ENCODE assay signal across 18 cellular contexts in genomic region chr7:47782792-47783191, GRCh38.
DNase-seq lines count a peak whose midpoint lies in the region; ATAC-seq, FAIRE-seq and TF ChIP-seq lines count a peak whose summit lies in the region.
"Had no signal": no experiment of that assay in that cellular context is flagged by ENCODE, and none has a peak within 500 bp of the region (broad histone marks: within the 10 kb centered on the region; RNA-seq: fewer than 3 reads in every experiment).

No MANE protein-coding gene starts in this region.

- peaks cover 14% of the 10 kb centered on the region for H3F3A ChIP-seq in PC-3 (ENCODE audit: low read length, unreplicated experiment)

- no peak overlapping the region for H4K8ac ChIP-seq in mesendoderm (ENCODE audit: low read depth, low read length)

- H2BK15ac ChIP-seq in mesendoderm (replicated peaks; ENCODE audit: low read depth): no peak overlapping the region

- H2BK120ac ChIP-seq in mesendoderm (ENCODE audit: low read depth, low read length): no peak overlapping the region

- no peaks in the 10 kb centered on the region for H4K20me1 ChIP-seq in PC-3 (ENCODE audit: low read length)

- no peaks in the 10 kb centered on the region for H3K79me2 ChIP-seq in PC-3 (ENCODE audit: low read length)
- H3K79me2 ChIP-seq in mesendoderm (ENCODE audit: control insufficient read depth, insufficient read depth, low read length): no peaks in the 10 kb centered on the region

- no peak overlapping the region for H3K18ac ChIP-seq in mesendoderm (ENCODE audit: low read length)

- H3K4me2 ChIP-seq in PC-3 (ENCODE audit: low read length) (peak overlapping the region; percentile 67), mesendoderm (ENCODE audit: low read length) (no peak overlapping the region)

- peak overlapping the region; percentile 55 for H3K27ac ChIP-seq in PC-3 (ENCODE audit: low read length)
- H3K27ac ChIP-seq in breast epithelium: peak overlapping the region; percentile 81 to 87
- no peak overlapping the region for H3K27ac ChIP-seq in mesendoderm (ENCODE audit: low read depth, low read length)
- no peak overlapping the region for H3K27ac ChIP-seq in esophagus squamous epithelium

- no TSS peak for BruUV-seq in PC-3 (replicated peaks; lab: Mats Ljungman, UMichigan)

- H3K9me2 ChIP-seq in PC-3 (replicated peaks; ENCODE audit: low read length): no peaks in the 10 kb centered on the region

- POLR2A ChIA-PET in PC-3 (lab: Charles Lee; ENCODE audit: unreplicated experiment): no interaction called here

- H3K23ac ChIP-seq in mesendoderm (ENCODE audit: low read length): no peak overlapping the region

- TF ChIP-seq POLR2A in breast epithelium (IDR thresholded peaks at IDR 0.05): no peak
- TF ChIP-seq POLR2A in esophagus squamous epithelium (IDR thresholded peaks at IDR 0.05): no peak

- no peak overlapping the region for H2BK5ac ChIP-seq in mesendoderm (ENCODE audit: low read length)

- FAIRE-seq in urothelium cell line (lab: Jason Lieb, UNC): peak; percentile 50

- H3K27me3 ChIP-seq in PC-3 (ENCODE audit: low read length): no peaks in the 10 kb centered on the region
- no peaks in the 10 kb centered on the region for H3K27me3 ChIP-seq in breast epithelium
- H3K27me3 ChIP-seq in mesendoderm (ENCODE audit: insufficient read depth, low read length, poor library complexity): no peaks in the 10 kb centered on the region
- peaks cover 0 to 44% (median 0%) of the 10 kb centered on the region in 4 donors for H3K27me3 ChIP-seq in esophagus squamous epithelium
- H3K27me3 ChIP-seq: heart right ventricle, suprapubic skin had no signal

- CTCF ChIA-PET in PC-3 (lab: Charles Lee): no interaction called here

- H3K4me1 ChIP-seq in PC-3 (ENCODE audit: insufficient read depth, low read length): peaks cover 69% of the 10 kb centered on the region
- no peaks in the 10 kb centered on the region for H3K4me1 ChIP-seq in breast epithelium
- H3K4me1 ChIP-seq in mesendoderm (ENCODE audit: control insufficient read depth, low read depth, low read length): no peaks in the 10 kb centered on the region
- H3K4me1 ChIP-seq in esophagus squamous epithelium: peaks cover 11 to 46% (median 29%) of the 10 kb centered on the region in 3 donors

- intact Hi-C loops in PC-3 (cut with micrococcal nuclease) (loop anchor here (5.0 kb wide), 1 partner anchor 115 kb away; no protein-coding TSS in a partner anchor), breast epithelium (cut with DNase I; ENCODE audit: low total_unique reads) (no loop called here), esophagus squamous epithelium (cut with DNase I) (no loop called here)

- H3K36me3 ChIP-seq in PC-3 (ENCODE audit: low read depth, low read length) (no peaks in the 10 kb centered on the region), breast epithelium (no peaks in the 10 kb centered on the region), mesendoderm (ENCODE audit: control insufficient read depth, insufficient read depth, low read length) (no peaks in the 10 kb centered on the region), esophagus squamous epithelium (no peaks in the 10 kb centered on the region)
- H3K36me3 ChIP-seq: heart right ventricle, lower lobe of right lung, suprapubic skin had no signal

- no peak overlapping the region for H2AFZ ChIP-seq in PC-3 (ENCODE audit: low read length)

- no peak for TF ChIP-seq CTCF in PC-3 (conservative IDR thresholded peaks at IDR 0.05; ENCODE audit: low read depth, low read length)
- no peak for TF ChIP-seq CTCF in breast epithelium (IDR thresholded peaks at IDR 0.05)
- TF ChIP-seq CTCF in esophagus squamous epithelium (IDR thresholded peaks at IDR 0.05): no peak

- no peak overlapping the region for H3K9ac ChIP-seq in PC-3 (ENCODE audit: low read length)
- no peak overlapping the region for H3K9ac ChIP-seq in mesendoderm (ENCODE audit: low read length)

- H3K79me1 ChIP-seq in mesendoderm (ENCODE audit: low read length): no peaks in the 10 kb centered on the region

- no peak overlapping the region for H3K4me3 ChIP-seq in PC-3 (ENCODE audit: low read length)
- no peak overlapping the region for H3K4me3 ChIP-seq in breast epithelium
- H3K4me3 ChIP-seq in mesendoderm (ENCODE audit: low read length): no peak overlapping the region
- H3K4me3 ChIP-seq in esophagus squamous epithelium: no peak overlapping the region
- H3K4me3 ChIP-seq: heart right ventricle, lower lobe of right lung, suprapubic skin had no signal

- no CpG with 5 or more reads among the region's 4 CpGs for WGBS in mesendoderm (ENCODE audit: extremely low coverage, insufficient coverage, low lambda C conversion rate)
- WGBS in esophagus squamous epithelium, 2 donors: 82 to 92% methylated on average over 4 of the region's 4 CpGs

- DNase-seq in PC-3: peak; percentile 70
- no peak for DNase-seq in breast epithelium (ENCODE audit: low spot score in 2 of 2)
- DNase-seq in mesendoderm: peak; percentile 61
- DNase-seq in urothelium cell line (ENCODE audit: low spot score): no peak
- DNase-seq in esophagus squamous epithelium (lab: John Stamatoyannopoulos, UW): no peak
- no peak for DNase-seq in NCI-H446 treated with DMSO at 0.1 percent for 48 hours (lab: John Stamatoyannopoulos, UW)
- DNase-seq in AG08395 (ENCODE audit: low spot score): no peak
- DNase-seq: CD8-positive, alpha-beta T cell; DND-41; heart right ventricle; lower lobe of right lung; NCI-H2029 treated with DMSO at 0.1 percent for 48 hours; nucleus accumbens; stimulated activated CD4-positive, alpha-beta T cell treated with anti-CD3 and anti-CD28 coated beads, Interleukin-15, amount 100 ng/mL, for 24 hours; T1000 had no signal

- H3K9me3 ChIP-seq in PC-3 (ENCODE audit: low read length): no peaks in the 10 kb centered on the region
- H3K9me3 ChIP-seq in breast epithelium: no peaks in the 10 kb centered on the region
- H3K9me3 ChIP-seq in esophagus squamous epithelium: no peaks in the 10 kb centered on the region
- H3K9me3 ChIP-seq: lower lobe of right lung, suprapubic skin had no signal

- no peak for ATAC-seq in PC-3
- ATAC-seq: activated CD4-positive, CD25-positive, alpha-beta regulatory T cell treated with anti-CD3 and anti-CD28 coated beads, Interleukin-2, amount 50 U/mL, for 24 hours; activated naive CD4-positive, alpha-beta T cell treated with anti-CD3 and anti-CD28 coated beads, Interleukin-2, amount 50 U/mL, for 72 hours; CD8-positive, alpha-beta T cell had no signal

- H4K5ac ChIP-seq in mesendoderm (ENCODE audit: low read length): no peak overlapping the region

- H3K4ac ChIP-seq in mesendoderm (ENCODE audit: low read depth, low read length): no peak overlapping the region

- no peak overlapping the region for H3K56ac ChIP-seq in mesendoderm (ENCODE audit: low read length)

- H2AK5ac ChIP-seq in mesendoderm (ENCODE audit: low read length): no peak overlapping the region

Comparison
In these comparisons a context has a peak if more than half of its experiments do, and no peak if none do; other contexts are left out.
1. DNase-seq: peak in PC-3 (single experiment) and mesendoderm (single experiment); none in breast epithelium (0 of 2), urothelium cell line (single experiment), esophagus squamous epithelium (single experiment), NCI-H446 treated with DMSO at 0.1 percent for 48 hours (single experiment) and AG08395 (single experiment).
2. H3K27ac ChIP-seq: peak in PC-3 (single experiment) and breast epithelium (2 of 2); none in mesendoderm (single experiment) and esophagus squamous epithelium (0 of 4).